1 cellular context compared by ENCODE assay signal in the genomic region with DNA sequence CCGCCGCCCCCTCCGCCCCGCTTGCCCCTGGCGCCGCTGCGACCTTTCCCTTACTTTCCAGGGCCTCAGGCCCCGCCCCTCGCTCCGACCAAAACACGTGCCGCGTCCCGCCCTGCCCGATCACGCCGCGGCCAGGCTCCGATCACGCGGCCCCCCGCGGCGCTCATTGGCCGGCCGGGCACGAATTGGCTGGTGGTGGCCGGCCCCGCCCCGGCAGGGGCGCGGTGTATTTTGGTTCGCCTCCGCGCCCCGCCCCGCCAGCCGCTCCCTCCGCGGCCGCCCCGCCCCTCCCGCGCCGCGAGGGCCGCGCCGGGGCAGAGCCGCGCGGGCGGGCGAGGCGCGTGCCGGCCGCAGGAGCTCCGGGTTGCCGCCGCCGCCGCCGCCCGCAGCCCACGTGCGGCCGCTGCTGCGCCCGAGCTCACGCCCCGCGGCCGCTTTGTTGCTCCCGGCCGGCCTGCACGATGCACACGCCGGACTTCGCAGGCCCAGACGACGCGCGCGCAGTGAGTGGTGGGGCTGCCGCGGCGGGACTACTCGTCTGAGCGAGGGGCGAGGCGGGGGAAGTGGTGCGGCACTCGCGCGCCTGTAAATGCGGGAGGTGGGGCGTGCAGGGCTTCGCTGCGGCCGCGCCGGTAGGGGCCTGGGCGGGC.
TF ChIP-seq lines count a peak whose summit lies in the region.

Gene KLF11, plus strand, starts transcription at position 295 of the 650 bp plus-strand sequence. Its CDS starts 167 bp downstream, at position 462.

TF ChIP-seq in HepG2, 621 proteins besides CTCF, POLR2A, EP300 and RAD21 (continued from another document and continues in another):
- TF ChIP-seq MNT (IDR thresholded peaks at IDR 0.05) (peak; percentile 32; the same call in 1 of the 2 replicates), MTA1 (CRISPR knock-in tag; IDR thresholded peaks at IDR 0.05; ENCODE audit: borderline replicate concordance) (0 out of 2 replicates have a peak, but pooled peaks have one; percentile 13), KDM2A (CRISPR knock-in tag; IDR thresholded peaks at IDR 0.05; ENCODE audit: borderline replicate concordance, low read depth) (peak; percentile 82), ZFP36L2 (CRISPR knock-in tag; IDR thresholded peaks at IDR 0.05) (peak; percentile 77; the same call in 1 of the 2 replicates), MLLT10 (CRISPR knock-in tag; IDR thresholded peaks at IDR 0.05) (no peak), ATF6 (CRISPR knock-in tag; conservative IDR thresholded peaks at IDR 0.05) (peak; percentile 97; the same call in 1 of the 2 replicates), ZNF639 (CRISPR knock-in tag; conservative IDR thresholded peaks at IDR 0.05) (peak; percentile 96), RARG (CRISPR knock-in tag; IDR thresholded peaks at IDR 0.05; ENCODE audit: low read depth) (no peak), NFIB (CRISPR knock-in tag; IDR thresholded peaks at IDR 0.05; ENCODE audit: borderline replicate concordance) (0 out of 2 replicates have a peak, but pooled peaks have one; percentile 72), NONO (IDR thresholded peaks at IDR 0.05) (no peak), NONO (CRISPR knock-in tag; conservative IDR thresholded peaks at IDR 0.05) (no peak; the same call in 1 of the 2 replicates), RAD51 (IDR thresholded peaks at IDR 0.05; ENCODE audit: borderline replicate concordance) (no peak), ZNF816 (CRISPR knock-in tag; IDR thresholded peaks at IDR 0.05; ENCODE audit: borderline replicate concordance) (peak; percentile 92; the same call in 1 of the 2 replicates), PITX1 (CRISPR knock-in tag; IDR thresholded peaks at IDR 0.05) (peak; percentile 1), MAFF (IDR thresholded peaks at IDR 0.05; ENCODE audit: low read depth, low read length) (no peak), MEF2D (CRISPR knock-in tag; IDR thresholded peaks at IDR 0.05) (peak; percentile 28; the same call in 1 of the 2 replicates), ISL2 (CRISPR knock-in tag; IDR thresholded peaks at IDR 0.05) (peak; percentile 57; the same call in 1 of the 2 replicates), ZMYM2 (CRISPR knock-in tag; IDR thresholded peaks at IDR 0.05) (peak; percentile 69; the same call in 1 of the 2 replicates), ARNT2 (CRISPR knock-in tag; IDR thresholded peaks at IDR 0.05; ENCODE audit: low read depth) (peak; percentile 95), ZNF530 (CRISPR knock-in tag; IDR thresholded peaks at IDR 0.05; ENCODE audit: low read depth) (peak; percentile 81; the same call in 1 of the 2 replicates), BCL6 (CRISPR knock-in tag; IDR thresholded peaks at IDR 0.05) (peak; percentile 58), ZNF329 (CRISPR knock-in tag; IDR thresholded peaks at IDR 0.05; ENCODE audit: low read depth) (peak; percentile 95), ZNF709 (CRISPR knock-in tag; IDR thresholded peaks at IDR 0.05) (peak; percentile 96), CAMTA2 (CRISPR knock-in tag; IDR thresholded peaks at IDR 0.05; ENCODE audit: borderline replicate concordance) (0 out of 2 replicates have a peak, but pooled peaks have one; percentile 61), ZNF546 (CRISPR knock-in tag; conservative IDR thresholded peaks at IDR 0.05) (peak; percentile 98), SNAI1 (CRISPR knock-in tag; IDR thresholded peaks at IDR 0.05; ENCODE audit: borderline replicate concordance) (peak; percentile 82; the same call in 1 of the 2 replicates), BRCA1 (CRISPR knock-in tag; IDR thresholded peaks at IDR 0.05) (peak; percentile 98), ZNF253 (CRISPR knock-in tag; IDR thresholded peaks at IDR 0.05; ENCODE audit: borderline replicate concordance) (no peak), ZNF792 (CRISPR knock-in tag; IDR thresholded peaks at IDR 0.05) (peak; percentile 96), RNF2 (conservative IDR thresholded peaks at IDR 0.05; ENCODE audit: low read depth) (peak; percentile 94), ZNF652 (CRISPR knock-in tag; IDR thresholded peaks at IDR 0.05; ENCODE audit: borderline replicate concordance, low read depth) (no peak), TARDBP (CRISPR knock-in tag; IDR thresholded peaks at IDR 0.05) (0 out of 2 replicates have a peak, but pooled peaks have one; percentile 29), TEAD2 (CRISPR knock-in tag; IDR thresholded peaks at IDR 0.05) (peak; percentile 98), JDP2 (CRISPR knock-in tag; IDR thresholded peaks at IDR 0.05; ENCODE audit: borderline replicate concordance) (peak; percentile 94; the same call in 1 of the 2 replicates), HMG20A (CRISPR knock-in tag; IDR thresholded peaks at IDR 0.05; ENCODE audit: borderline replicate concordance) (0 out of 2 replicates have a peak, but pooled peaks have one; percentile 17), SALL2 (CRISPR knock-in tag; IDR thresholded peaks at IDR 0.05) (peak; percentile 95)
- TF ChIP-seq, protein P1, sequence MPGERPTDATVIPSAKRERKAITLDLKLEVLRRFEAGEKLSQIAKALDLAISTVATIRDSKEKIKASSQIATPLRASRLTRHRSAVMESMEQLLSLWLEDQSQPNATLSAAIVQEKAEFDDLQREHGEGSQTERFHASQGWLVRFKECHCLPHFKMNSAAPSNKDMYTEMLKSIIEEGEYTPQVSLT (CRISPR knock-in tag; IDR thresholded peaks at IDR 0.05; ENCODE audit: borderline replicate concordance, low read depth) = peak; percentile 80; the same call in 1 of the 2 replicates
- TF ChIP-seq, protein P2, sequence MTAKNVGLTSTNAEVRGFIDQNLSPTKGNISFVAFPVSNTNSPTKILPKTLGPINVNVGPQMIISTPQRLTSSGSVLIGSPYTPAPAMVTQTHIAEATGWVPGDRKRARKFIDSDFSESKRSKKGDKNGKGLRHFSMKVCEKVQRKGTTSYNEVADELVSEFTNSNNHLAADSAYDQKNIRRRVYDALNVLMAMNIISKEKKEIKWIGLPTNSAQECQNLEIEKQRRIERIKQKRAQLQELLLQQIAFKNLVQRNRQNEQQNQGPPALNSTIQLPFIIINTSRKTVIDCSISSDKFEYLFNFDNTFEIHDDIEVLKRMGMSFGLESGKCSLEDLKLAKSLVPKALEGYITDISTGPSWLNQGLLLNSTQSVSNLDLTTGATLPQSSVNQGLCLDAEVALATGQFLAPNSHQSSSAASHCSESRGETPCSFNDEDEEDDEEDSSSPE (CRISPR knock-in tag; IDR thresholded peaks at IDR 0.05) = peak; percentile 94
- TF ChIP-seq, protein P3, sequence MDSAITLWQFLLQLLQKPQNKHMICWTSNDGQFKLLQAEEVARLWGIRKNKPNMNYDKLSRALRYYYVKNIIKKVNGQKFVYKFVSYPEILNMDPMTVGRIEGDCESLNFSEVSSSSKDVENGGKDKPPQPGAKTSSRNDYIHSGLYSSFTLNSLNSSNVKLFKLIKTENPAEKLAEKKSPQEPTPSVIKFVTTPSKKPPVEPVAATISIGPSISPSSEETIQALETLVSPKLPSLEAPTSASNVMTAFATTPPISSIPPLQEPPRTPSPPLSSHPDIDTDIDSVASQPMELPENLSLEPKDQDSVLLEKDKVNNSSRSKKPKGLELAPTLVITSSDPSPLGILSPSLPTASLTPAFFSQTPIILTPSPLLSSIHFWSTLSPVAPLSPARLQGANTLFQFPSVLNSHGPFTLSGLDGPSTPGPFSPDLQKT (CRISPR knock-in tag; IDR thresholded peaks at IDR 0.05; ENCODE audit: borderline replicate concordance) = peak; percentile 88; the same call in 1 of the 2 replicates
- TF ChIP-seq, protein P4, sequence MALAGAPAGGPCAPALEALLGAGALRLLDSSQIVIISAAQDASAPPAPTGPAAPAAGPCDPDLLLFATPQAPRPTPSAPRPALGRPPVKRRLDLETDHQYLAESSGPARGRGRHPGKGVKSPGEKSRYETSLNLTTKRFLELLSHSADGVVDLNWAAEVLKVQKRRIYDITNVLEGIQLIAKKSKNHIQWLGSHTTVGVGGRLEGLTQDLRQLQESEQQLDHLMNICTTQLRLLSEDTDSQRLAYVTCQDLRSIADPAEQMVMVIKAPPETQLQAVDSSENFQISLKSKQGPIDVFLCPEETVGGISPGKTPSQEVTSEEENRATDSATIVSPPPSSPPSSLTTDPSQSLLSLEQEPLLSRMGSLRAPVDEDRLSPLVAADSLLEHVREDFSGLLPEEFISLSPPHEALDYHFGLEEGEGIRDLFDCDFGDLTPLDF (CRISPR knock-in tag; IDR thresholded peaks at IDR 0.05) = peak; percentile 73
- TF ChIP-seq, protein P5, sequence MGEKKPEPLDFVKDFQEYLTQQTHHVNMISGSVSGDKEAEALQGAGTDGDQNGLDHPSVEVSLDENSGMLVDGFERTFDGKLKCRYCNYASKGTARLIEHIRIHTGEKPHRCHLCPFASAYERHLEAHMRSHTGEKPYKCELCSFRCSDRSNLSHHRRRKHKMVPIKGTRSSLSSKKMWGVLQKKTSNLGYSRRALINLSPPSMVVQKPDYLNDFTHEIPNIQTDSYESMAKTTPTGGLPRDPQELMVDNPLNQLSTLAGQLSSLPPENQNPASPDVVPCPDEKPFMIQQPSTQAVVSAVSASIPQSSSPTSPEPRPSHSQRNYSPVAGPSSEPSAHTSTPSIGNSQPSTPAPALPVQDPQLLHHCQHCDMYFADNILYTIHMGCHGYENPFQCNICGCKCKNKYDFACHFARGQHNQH (CRISPR knock-in tag; IDR thresholded peaks at IDR 0.05) = peak; percentile 66; the same call in 1 of the 2 replicates
- TF ChIP-seq, protein P6, sequence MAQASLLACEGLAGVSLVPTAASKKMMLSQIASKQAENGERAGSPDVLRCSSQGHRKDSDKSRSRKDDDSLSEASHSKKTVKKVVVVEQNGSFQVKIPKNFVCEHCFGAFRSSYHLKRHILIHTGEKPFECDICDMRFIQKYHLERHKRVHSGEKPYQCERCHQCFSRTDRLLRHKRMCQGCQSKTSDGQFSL (CRISPR knock-in tag; IDR thresholded peaks at IDR 0.05) = peak; percentile 75; the same call in 1 of the 2 replicates
- TF ChIP-seq, protein P7, sequence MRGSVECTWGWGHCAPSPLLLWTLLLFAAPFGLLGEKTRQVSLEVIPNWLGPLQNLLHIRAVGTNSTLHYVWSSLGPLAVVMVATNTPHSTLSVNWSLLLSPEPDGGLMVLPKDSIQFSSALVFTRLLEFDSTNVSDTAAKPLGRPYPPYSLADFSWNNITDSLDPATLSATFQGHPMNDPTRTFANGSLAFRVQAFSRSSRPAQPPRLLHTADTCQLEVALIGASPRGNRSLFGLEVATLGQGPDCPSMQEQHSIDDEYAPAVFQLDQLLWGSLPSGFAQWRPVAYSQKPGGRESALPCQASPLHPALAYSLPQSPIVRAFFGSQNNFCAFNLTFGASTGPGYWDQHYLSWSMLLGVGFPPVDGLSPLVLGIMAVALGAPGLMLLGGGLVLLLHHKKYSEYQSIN (CRISPR knock-in tag; IDR thresholded peaks at IDR 0.05; ENCODE audit: borderline replicate concordance) = peak; percentile 93; the same call in 1 of the 2 replicates
- TF ChIP-seq, protein P8, sequence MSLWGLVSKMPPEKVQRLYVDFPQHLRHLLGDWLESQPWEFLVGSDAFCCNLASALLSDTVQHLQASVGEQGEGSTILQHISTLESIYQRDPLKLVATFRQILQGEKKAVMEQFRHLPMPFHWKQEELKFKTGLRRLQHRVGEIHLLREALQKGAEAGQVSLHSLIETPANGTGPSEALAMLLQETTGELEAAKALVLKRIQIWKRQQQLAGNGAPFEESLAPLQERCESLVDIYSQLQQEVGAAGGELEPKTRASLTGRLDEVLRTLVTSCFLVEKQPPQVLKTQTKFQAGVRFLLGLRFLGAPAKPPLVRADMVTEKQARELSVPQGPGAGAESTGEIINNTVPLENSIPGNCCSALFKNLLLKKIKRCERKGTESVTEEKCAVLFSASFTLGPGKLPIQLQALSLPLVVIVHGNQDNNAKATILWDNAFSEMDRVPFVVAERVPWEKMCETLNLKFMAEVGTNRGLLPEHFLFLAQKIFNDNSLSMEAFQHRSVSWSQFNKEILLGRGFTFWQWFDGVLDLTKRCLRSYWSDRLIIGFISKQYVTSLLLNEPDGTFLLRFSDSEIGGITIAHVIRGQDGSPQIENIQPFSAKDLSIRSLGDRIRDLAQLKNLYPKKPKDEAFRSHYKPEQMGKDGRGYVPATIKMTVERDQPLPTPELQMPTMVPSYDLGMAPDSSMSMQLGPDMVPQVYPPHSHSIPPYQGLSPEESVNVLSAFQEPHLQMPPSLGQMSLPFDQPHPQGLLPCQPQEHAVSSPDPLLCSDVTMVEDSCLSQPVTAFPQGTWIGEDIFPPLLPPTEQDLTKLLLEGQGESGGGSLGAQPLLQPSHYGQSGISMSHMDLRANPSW (CRISPR knock-in tag; IDR thresholded peaks at IDR 0.05; ENCODE audit: borderline replicate concordance) = no peak
